ENCODE assay signal across 25 cellular contexts in genomic region chr6:134535831-134536230, GRCh38.
DNase-seq lines count a peak whose midpoint lies in the region; ATAC-seq and TF ChIP-seq lines count a peak whose summit lies in the region.
"Had no signal": no experiment of that assay in that cellular context is flagged by ENCODE, and none has a peak within 500 bp of the region (broad histone marks: within the 10 kb centered on the region; RNA-seq: fewer than 3 reads in every experiment).

No MANE protein-coding gene starts in this region.

- no peaks in the 10 kb centered on the region for H4K20me1 ChIP-seq in smooth muscle cell (ENCODE audit: low read depth)

- H3K27me3 ChIP-seq in smooth muscle cell (ENCODE audit: low read depth), result no peaks in the 10 kb centered on the region
- H3K27me3 ChIP-seq: BE2C, body of pancreas, heart right ventricle, neural progenitor cell, spleen, thyroid gland had no signal

- no peak overlapping the region for H3K4me3 ChIP-seq in smooth muscle cell
- H3K4me3 ChIP-seq: body of pancreas, GM23248, heart right ventricle, neural progenitor cell, spleen, thyroid gland had no signal

- H3K4me2 ChIP-seq in smooth muscle cell, result no peak overlapping the region
- H3K4me2 ChIP-seq: KMS-11, neural progenitor cell had no signal

- ATAC-seq in GM18858 (IDR thresholded peaks at IDR 0.05; ENCODE audit: unreplicated experiment), result no peak
- ATAC-seq: activated T-helper 17 cell treated with anti-CD3 and anti-CD28 coated beads, Interleukin-2, amount 50 U/mL, for 72 hours; body of pancreas; heart right ventricle; Panc1 had no signal

- H3K27ac ChIP-seq in smooth muscle cell (ENCODE audit: low read depth), result peak overlapping the region; percentile 34
- H3K27ac ChIP-seq: body of pancreas, KMS-11, neural progenitor cell, spleen, thyroid gland, WERI-Rb-1 had no signal

- H2AFZ ChIP-seq in smooth muscle cell (ENCODE audit: low read depth), result no peak overlapping the region
- H2AFZ ChIP-seq: GM23248, neural progenitor cell had no signal

- DNase-seq in SKM-1 treated with dmso at 0.1 percent for 144 hours (lab: John Stamatoyannopoulos, UW; ENCODE audit: unreplicated experiment) (peak; percentile 4), SKM-1 (lab: John Stamatoyannopoulos, UW; ENCODE audit: unreplicated experiment) (no peak), OCI-M1 (lab: John Stamatoyannopoulos, UW) (peak; percentile 21), glomerular visceral epithelial cell (ENCODE audit: extremely low spot score) (peak; percentile 42), smooth muscle cell (lab: John Stamatoyannopoulos, UW; ENCODE audit: unreplicated experiment) (no peak), cerebellar nuclear complex (lab: John Stamatoyannopoulos, UW) (no peak), NOMO-1 treated with DMSO at 0.1 percent for 48 hours (lab: John Stamatoyannopoulos, UW; ENCODE audit: unreplicated experiment) (no peak)
- DNase-seq: activated CD4-positive, alpha-beta T cell treated with anti-CD3 and anti-CD28 coated beads, Interleukin-2, amount 10 ng/mL, durations not matched to agents 7 days and 5 days; BE2C; body of pancreas; GM23248; heart right ventricle; immature natural killer cell; NCI-H1092 treated with DMSO at 0.1 percent for 48 hours; NCI-H2029; spleen; stimulated activated CD4-positive, alpha-beta T cell treated with anti-CD3 and anti-CD28 coated beads, Interleukin-4, amount 100 ng/mL, for 24 hours; stimulated activated naive CD4-positive, alpha-beta T cell treated with Interleukin-2 at 50 U/mL for 16 hours; thyroid gland; WERI-Rb-1 had no signal

- peaks cover 4% of the 10 kb centered on the region for H3F3A ChIP-seq in smooth muscle cell (ENCODE audit: low read depth)

- no peaks in the 10 kb centered on the region for H3K9me3 ChIP-seq in smooth muscle cell (replicated peaks; ENCODE audit: low read depth)
- H3K9me3 ChIP-seq: BE2C, body of pancreas, heart right ventricle, spleen, thyroid gland had no signal

- no peaks in the 10 kb centered on the region for H3K36me3 ChIP-seq in smooth muscle cell (ENCODE audit: low read depth)
- H3K36me3 ChIP-seq: BE2C, heart right ventricle, neural progenitor cell, spleen, thyroid gland, WERI-Rb-1 had no signal

- no peaks in the 10 kb centered on the region for H3K79me2 ChIP-seq in smooth muscle cell (ENCODE audit: low read depth)

- no peak for TF ChIP-seq CTCF in smooth muscle cell (IDR thresholded peaks at IDR 0.05; ENCODE audit: borderline replicate concordance, insufficient read depth, poor library complexity, severe bottlenecking)

- H3K9ac ChIP-seq in smooth muscle cell (ENCODE audit: low read depth), result no peak overlapping the region
- H3K9ac ChIP-seq: GM23248, KMS-11, neural progenitor cell had no signal

- 75% methylated on average over 2 of the region's 2 CpGs for WGBS in smooth muscle cell (ENCODE audit: low lambda C conversion rate)

- H3K4me1 ChIP-seq in smooth muscle cell (ENCODE audit: low read depth), result no peaks in the 10 kb centered on the region
- H3K4me1 ChIP-seq: thyroid gland had no signal

Comparison
In these comparisons a context has a peak if more than half of its experiments do, and no peak if none do; other contexts are left out.
1. DNase-seq: peak in SKM-1 treated with dmso at 0.1 percent for 144 hours (single experiment), OCI-M1 (single experiment) and glomerular visceral epithelial cell (single experiment); none in SKM-1 (single experiment), smooth muscle cell (single experiment), cerebellar nuclear complex (0 of 2) and NOMO-1 treated with DMSO at 0.1 percent for 48 hours (single experiment).